Comparison of ENCODE assay signal across 1 cellular context in genomic region chr13:31328549-31329229, GRCh38.
TF ChIP-seq lines count a peak whose summit lies in the region.

No MANE protein-coding gene starts in this region.

TF ChIP-seq in IMR-90, 13 proteins besides CTCF, POLR2A, EP300 and RAD21 (continued from another document):
- TF ChIP-seq, protein P1, sequence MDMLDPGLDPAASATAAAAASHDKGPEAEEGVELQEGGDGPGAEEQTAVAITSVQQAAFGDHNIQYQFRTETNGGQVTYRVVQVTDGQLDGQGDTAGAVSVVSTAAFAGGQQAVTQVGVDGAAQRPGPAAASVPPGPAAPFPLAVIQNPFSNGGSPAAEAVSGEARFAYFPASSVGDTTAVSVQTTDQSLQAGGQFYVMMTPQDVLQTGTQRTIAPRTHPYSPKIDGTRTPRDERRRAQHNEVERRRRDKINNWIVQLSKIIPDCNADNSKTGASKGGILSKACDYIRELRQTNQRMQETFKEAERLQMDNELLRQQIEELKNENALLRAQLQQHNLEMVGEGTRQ (IDR thresholded peaks at IDR 0.05; ENCODE audit: low read depth, low read length): no peak
- TF ChIP-seq BHLHE40 (IDR thresholded peaks at IDR 0.05; ENCODE audit: low read depth, low read length) (no peak), SMC3 (IDR thresholded peaks at IDR 0.05; ENCODE audit: low read depth, low read length) (no peak), CEBPB (IDR thresholded peaks at IDR 0.05; ENCODE audit: low read depth, low read length) (no peak), RFX5 (IDR thresholded peaks at IDR 0.05; ENCODE audit: low read depth, low read length) (no peak), CHD1 (IDR thresholded peaks at IDR 0.05; ENCODE audit: low read depth, low read length) (no peak), ELK1 (IDR thresholded peaks at IDR 0.05; ENCODE audit: borderline replicate concordance, low read depth, low read length) (no peak), MAFK (IDR thresholded peaks at IDR 0.05; ENCODE audit: low read depth, low read length) (no peak), RCOR1 (IDR thresholded peaks at IDR 0.05; ENCODE audit: insufficient replicate concordance, low read length) (no peak), MAZ (IDR thresholded peaks at IDR 0.05; ENCODE audit: borderline replicate concordance, low read depth, low read length) (no peak), MXI1 (IDR thresholded peaks at IDR 0.05; ENCODE audit: borderline replicate concordance, low read depth, low read length) (no peak), NFE2L2 (IDR thresholded peaks at IDR 0.05; ENCODE audit: low read depth, low read length) (no peak)
